ENCODE assay signal across 26 cellular contexts in genomic region chr1:159430985-159431384, GRCh38. TPM values are rescaled to one million over a fixed set of nuclear protein-coding genes. Genes with fewer than 3 reads are reported as not detected.
"Had no signal": no experiment of that assay in that cellular context is flagged by ENCODE, and none has a peak within 500 bp of the region (broad histone marks: within the 10 kb centered on the region; RNA-seq: fewer than 3 reads in every experiment).

No MANE protein-coding gene starts in this region.

- ATAC-seq: effector memory CD8-positive, alpha-beta T cell; gastrocnemius medialis; left lung; naive thymus-derived CD8-positive, alpha-beta T cell; right cardiac atrium; stimulated activated memory B cell treated with anti-CD40 and anti-IgM and Interleukin-4, amounts not matched to agents 10 μg/mL and 1 μg/mL and 100 μg/mL, for 72 hours had no signal

- H3K27me3 ChIP-seq: esophagus muscularis mucosa, gastrocnemius medialis, left lung, neutrophil, spleen, tibial artery, upper lobe of left lung, vagina had no signal

- FAIRE-seq: keratinocyte had no signal

- DNase-seq: effector memory CD8-positive, alpha-beta T cell; gastrocnemius medialis; immature natural killer cell; left lung; lower lobe of right lung; mesenchymal stem cell; naive thymus-derived CD8-positive, alpha-beta T cell; posterior cingulate gyrus; right cardiac atrium; spleen; stimulated activated CD4-positive, alpha-beta T cell treated with anti-CD3 and anti-CD28 coated beads, Interleukin-15, amount 100 ng/mL, for 24 hours; stimulated activated CD4-positive, alpha-beta T cell treated with anti-CD3 and anti-CD28 coated beads, Interleukin-1b, Interleukin-23, amount 100 ng/mL, for 48 hours; stimulated activated CD4-positive, alpha-beta T cell treated with anti-CD3 and anti-CD28 coated beads, Interleukin-4, amount 100 ng/mL, for 24 hours; tibial artery; upper lobe of left lung had no signal

- H3K4me1 ChIP-seq: esophagus muscularis mucosa, gastrocnemius medialis, left lung, lower lobe of right lung, spleen, tibial artery, upper lobe of left lung, vagina had no signal

- H3K27ac ChIP-seq: epithelial cell of prostate, esophagus muscularis mucosa, gastrocnemius medialis, left lung, lower lobe of right lung, neutrophil, spleen, tibial artery, upper lobe of left lung, vagina had no signal

- H3K36me3 ChIP-seq: esophagus muscularis mucosa, gastrocnemius medialis, left lung, lower lobe of right lung, neutrophil, spleen, tibial artery, upper lobe of left lung, vagina had no signal

- H3K4me3 ChIP-seq: esophagus muscularis mucosa, gastrocnemius medialis, left lung, lower lobe of right lung, spleen, tibial artery, upper lobe of left lung, vagina had no signal

- H3K9me3 ChIP-seq: esophagus muscularis mucosa, gastrocnemius medialis, left lung, lower lobe of right lung, neutrophil, spleen, tibial artery, upper lobe of left lung, vagina had no signal

RNA-seq across cellular contexts. Expression of gene OR10J4, which starts 1.0 kb away (rescaled TPM):
- total RNA-seq: esophagus muscularis mucosa; fibroblast of villous mesenchyme; gastrocnemius medialis; left lung; lower lobe of right lung; naive thymus-derived CD8-positive, alpha-beta T cell; osteoblast; pulmonary artery endothelial cell; right cardiac atrium; spleen; temporal lobe; upper lobe of left lung; vagina had no signal
- polyA plus RNA-seq: immature natural killer cell; keratinocyte; naive thymus-derived CD8-positive, alpha-beta T cell; neural cell; right cardiac atrium; spleen had no signal

RNA-seq across cellular contexts. Expression of gene OR10J1, which starts 8.5 kb away (rescaled TPM):
- total RNA-seq: esophagus muscularis mucosa; fibroblast of villous mesenchyme; gastrocnemius medialis; left lung; lower lobe of right lung; naive thymus-derived CD8-positive, alpha-beta T cell; osteoblast; pulmonary artery endothelial cell; right cardiac atrium; spleen; temporal lobe; upper lobe of left lung; vagina had no signal
- polyA plus RNA-seq: immature natural killer cell; keratinocyte; naive thymus-derived CD8-positive, alpha-beta T cell; neural cell; right cardiac atrium; spleen had no signal
